Comparison of ENCODE assay signal across 12 cellular contexts in the genomic region with DNA sequence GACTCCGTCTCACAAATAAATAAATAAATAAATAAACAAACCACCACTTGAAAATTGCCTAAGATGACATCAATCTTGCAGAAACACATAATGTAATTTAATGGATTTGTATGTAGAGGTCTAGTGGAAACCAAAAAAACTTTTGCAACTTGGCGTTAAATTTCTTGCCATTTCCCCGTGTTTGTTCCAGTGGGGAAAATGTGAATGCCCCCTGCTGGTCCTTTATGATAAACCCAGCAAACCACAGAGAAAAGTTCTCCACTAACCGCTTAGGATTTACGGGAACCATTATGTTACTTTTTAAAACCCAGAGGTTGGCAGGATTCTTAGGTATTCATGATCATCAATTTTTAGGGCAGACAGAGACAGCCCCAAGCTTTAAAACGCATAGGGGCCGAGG. TPM values are rescaled to one million over a fixed set of nuclear protein-coding genes. Genes with fewer than 3 reads are reported as not detected.
DNase-seq lines count a peak whose midpoint lies in the region; TF ChIP-seq lines count a peak whose summit lies in the region.
"Had no signal": no experiment of that assay in that cellular context is flagged by ENCODE, and none has a peak within 500 bp of the region (broad histone marks: within the 10 kb centered on the region; RNA-seq: fewer than 3 reads in every experiment).

No MANE protein-coding gene starts in this region.

- H3K4me3 ChIP-seq in cardiac fibroblast (replicated peaks in 1 of 2; ENCODE audit: low read depth in 2 of 2, low read length in 2 of 2) (no peak overlapping the region), neural progenitor cell (no peak overlapping the region), foreskin fibroblast (ENCODE audit: low read depth in 1 of 2, low read length in 2 of 2) (no peak overlapping the region), tibial nerve (no peak overlapping the region)
- H3K4me3 ChIP-seq: spleen had no signal

- H3K27me3 ChIP-seq in neural progenitor cell, result no peaks in the 10 kb centered on the region
- H3K27me3 ChIP-seq in tibial nerve, result no peaks in the 10 kb centered on the region

- H3K4me1 Mint-ChIP-seq in neural progenitor cell, result peaks cover 16% of the 10 kb centered on the region
- H3K4me1 Mint-ChIP-seq: activated naive CD4-positive, alpha-beta T cell treated with anti-CD3 and anti-CD28 coated beads, Interleukin-2, amount 50 U/mL, for 24 hours had no signal

- 88% methylated on average over 7 of the region's 7 CpGs for WGBS in tibial nerve, 2 donors

- H3F3A ChIP-seq in neural progenitor cell (ENCODE audit: low read depth), result no peaks in the 10 kb centered on the region

- H3K36me3 ChIP-seq in neural progenitor cell (no peaks in the 10 kb centered on the region), tibial nerve (no peaks in the 10 kb centered on the region)
- H3K36me3 ChIP-seq: spleen had no signal

- no peaks in the 10 kb centered on the region for H4K20me1 ChIP-seq in neural progenitor cell (ENCODE audit: low read depth)

- TF ChIP-seq EP300 in tibial nerve (IDR thresholded peaks at IDR 0.05), result no peak

- H3K9me3 ChIP-seq in neural progenitor cell (ENCODE audit: low read depth), result no peaks in the 10 kb centered on the region
- no peaks in the 10 kb centered on the region for H3K9me3 ChIP-seq in tibial nerve
- H3K9me3 ChIP-seq: spleen had no signal

- H3K9me3 Mint-ChIP-seq in neural progenitor cell, result no peaks in the 10 kb centered on the region
- H3K9me3 Mint-ChIP-seq: activated naive CD4-positive, alpha-beta T cell treated with anti-CD3 and anti-CD28 coated beads, Interleukin-2, amount 50 U/mL, for 24 hours had no signal

- H3K36me3 Mint-ChIP-seq in neural progenitor cell, result no peaks in the 10 kb centered on the region
- H3K36me3 Mint-ChIP-seq: activated naive CD4-positive, alpha-beta T cell treated with anti-CD3 and anti-CD28 coated beads, Interleukin-2, amount 50 U/mL, for 24 hours had no signal

- no peak overlapping the region for H3K9ac ChIP-seq in neural progenitor cell

- no peak for TF ChIP-seq POLR2A in tibial nerve (IDR thresholded peaks at IDR 0.05)

- no peak overlapping the region for H3K27ac Mint-ChIP-seq in neural progenitor cell
- H3K27ac Mint-ChIP-seq: activated naive CD4-positive, alpha-beta T cell treated with anti-CD3 and anti-CD28 coated beads, Interleukin-2, amount 50 U/mL, for 24 hours had no signal

- H3K4me2 ChIP-seq in neural progenitor cell, result no peak overlapping the region

- H3K27ac ChIP-seq in neural progenitor cell (no peak overlapping the region), tibial nerve (no peak overlapping the region)
- H3K27ac ChIP-seq: spleen had no signal

- no peak overlapping the region for H2AFZ ChIP-seq in neural progenitor cell (replicated peaks)

- H3K27me3 Mint-ChIP-seq in neural progenitor cell (ENCODE audit: insufficient read depth, low read depth), result no peaks in the 10 kb centered on the region

- H3K4me1 ChIP-seq in neural progenitor cell (no peaks in the 10 kb centered on the region), tibial nerve (peaks cover 0 to 34% (median 22%) of the 10 kb centered on the region in 4 donors)

- TF ChIP-seq CTCF in cardiac fibroblast (IDR thresholded peaks at IDR 0.05; ENCODE audit: low read depth, low read length) (peak; percentile 52), neural progenitor cell (IDR thresholded peaks at IDR 0.05) (peak; percentile 37), foreskin fibroblast (IDR thresholded peaks at IDR 0.05; ENCODE audit: low read depth, low read length) (no peak), tibial nerve (IDR thresholded peaks at IDR 0.05) (peak in 1 of 5 experiments; percentile 16)

- DNase-seq in ELR (ENCODE audit: low read depth), result peak; percentile 47
- DNase-seq in LoVo (ENCODE audit: low spot score), result peak; percentile 39
- peak in 1 of 2 donors; percentile 60 for DNase-seq in cardiac fibroblast (ENCODE audit: low read depth in 2 of 2)
- DNase-seq in neural progenitor cell (ENCODE audit: low spot score), result peak; percentile 7
- no peak for DNase-seq in foreskin fibroblast
- DNase-seq in cortex of kidney (lab: John Stamatoyannopoulos, UW), result no peak
- DNase-seq in hepatic stellate cell (ENCODE audit: low spot score), result no peak
- no peak for DNase-seq in tibial nerve (ENCODE audit: low spot score in 2 of 2)
- DNase-seq: spleen had no signal

- no peak overlapping the region for H3K4me3 Mint-ChIP-seq in neural progenitor cell
- H3K4me3 Mint-ChIP-seq: activated naive CD4-positive, alpha-beta T cell treated with anti-CD3 and anti-CD28 coated beads, Interleukin-2, amount 50 U/mL, for 24 hours had no signal

- H3K79me2 ChIP-seq in neural progenitor cell (ENCODE audit: low read depth), result no peaks in the 10 kb centered on the region

RNA-seq across cellular contexts. Expression of gene LAMB4, which starts 32.5 kb away (rescaled TPM):
- not detected in 2 replicates for total RNA-seq in neural progenitor cell (ENCODE audit: low replicate concordance)
- total RNA-seq in tibial nerve, result 1 to 10 TPM in 1 of 4 donors, under 1 TPM in 2, not detected in 1; 0.22 to 1.2 (median 0.42) TPM
- total RNA-seq: LHCN-M2; T-helper 2 cell treated with Interferon-gamma antibody and Interleukin-4, amounts not matched to agents 100 ng/mL and 5 ng/mL, for 36 hours had no signal

Comparison
In these comparisons a context has a peak if more than half of its experiments do, and no peak if none do; other contexts are left out.
1. DNase-seq: peak in ELR (single experiment), LoVo (single experiment) and neural progenitor cell (single experiment); none in foreskin fibroblast (0 of 2), cortex of kidney (single experiment), hepatic stellate cell (single experiment) and tibial nerve (0 of 2).